ENCODE assay signal across 8 cellular contexts in genomic region chr9:96136992-96137665, GRCh38.
DNase-seq lines count a peak whose midpoint lies in the region; ATAC-seq and TF ChIP-seq lines count a peak whose summit lies in the region.
"Had no signal": no experiment of that assay in that cellular context is flagged by ENCODE, and none has a peak within 500 bp of the region (broad histone marks: within the 10 kb centered on the region; RNA-seq: fewer than 3 reads in every experiment).

No MANE protein-coding gene starts in this region.

- peaks cover 37% of the 10 kb centered on the region for H3K4me1 Mint-ChIP-seq in neural progenitor cell

- H3K27me3 ChIP-seq in neural progenitor cell = peaks cover 4% of the 10 kb centered on the region

- peaks cover 19% of the 10 kb centered on the region for H3K4me1 ChIP-seq in neural progenitor cell

- H3K4me3 Mint-ChIP-seq in neural progenitor cell = no peak overlapping the region
- H3K4me3 Mint-ChIP-seq: stimulated activated naive CD8-positive, alpha-beta T cell treated with anti-CD3 and anti-CD28 coated beads, Interleukin-15, Interleukin-2, amounts not matched to agents 100 ng/mL and 50 ng/mL, for 24 hours had no signal

- H2AFZ ChIP-seq in neural progenitor cell (replicated peaks) = peak overlapping the region; percentile 65

- H3K36me3 Mint-ChIP-seq in neural progenitor cell = no peaks in the 10 kb centered on the region

- no peak overlapping the region for H3K4me3 ChIP-seq in neural progenitor cell

- H4K20me1 ChIP-seq in neural progenitor cell (ENCODE audit: low read depth) = no peaks in the 10 kb centered on the region

- no peak overlapping the region for H3K9ac ChIP-seq in neural progenitor cell

- peak overlapping the region; percentile 37 for H3K27ac Mint-ChIP-seq in neural progenitor cell
- H3K27ac Mint-ChIP-seq: stimulated activated naive CD8-positive, alpha-beta T cell treated with anti-CD3 and anti-CD28 coated beads, Interleukin-15, Interleukin-2, amounts not matched to agents 100 ng/mL and 50 ng/mL, for 24 hours had no signal

- H3K27me3 Mint-ChIP-seq in neural progenitor cell (ENCODE audit: insufficient read depth, low read depth) = peaks cover 8% of the 10 kb centered on the region
- H3K27me3 Mint-ChIP-seq: stimulated activated naive CD8-positive, alpha-beta T cell treated with anti-CD3 and anti-CD28 coated beads, Interleukin-15, Interleukin-2, amounts not matched to agents 100 ng/mL and 50 ng/mL, for 24 hours had no signal

- DNase-seq in H4 (ENCODE audit: low spot score) (peak; percentile 85), NAMALWA (ENCODE audit: low spot score) (peak; percentile 79), dermis blood vessel endothelial cell (peak; percentile 15), neural progenitor cell (ENCODE audit: low spot score) (peak; percentile 23), D341Med (ENCODE audit: low spot score) (no peak), NCI-H2107 (lab: John Stamatoyannopoulos, UW) (no peak)

- ATAC-seq in GM18519 (IDR thresholded peaks at IDR 0.05; ENCODE audit: low FRiP score, unreplicated experiment) = peak; percentile 91

- no peak overlapping the region for H3K27ac ChIP-seq in neural progenitor cell

- peaks cover 3% of the 10 kb centered on the region for H3F3A ChIP-seq in neural progenitor cell (ENCODE audit: low read depth)

- no peaks in the 10 kb centered on the region for H3K36me3 ChIP-seq in neural progenitor cell

- no peak for TF ChIP-seq CTCF in neural progenitor cell (IDR thresholded peaks at IDR 0.05)

- H3K9me3 Mint-ChIP-seq in neural progenitor cell = no peaks in the 10 kb centered on the region
- H3K9me3 Mint-ChIP-seq: stimulated activated naive CD8-positive, alpha-beta T cell treated with anti-CD3 and anti-CD28 coated beads, Interleukin-15, Interleukin-2, amounts not matched to agents 100 ng/mL and 50 ng/mL, for 24 hours had no signal

- no peaks in the 10 kb centered on the region for H3K79me2 ChIP-seq in neural progenitor cell (ENCODE audit: low read depth)

- no peaks in the 10 kb centered on the region for H3K9me3 ChIP-seq in neural progenitor cell (ENCODE audit: low read depth)

- peak overlapping the region; percentile 42 for H3K4me2 ChIP-seq in neural progenitor cell

Comparison
In these comparisons a context has a peak if more than half of its experiments do, and no peak if none do; other contexts are left out.
1. DNase-seq: peak in H4 (single experiment), NAMALWA (single experiment), dermis blood vessel endothelial cell (single experiment) and neural progenitor cell (single experiment); none in D341Med (single experiment) and NCI-H2107 (single experiment).